ENCODE assay signal across 27 cellular contexts in the genomic region with DNA sequence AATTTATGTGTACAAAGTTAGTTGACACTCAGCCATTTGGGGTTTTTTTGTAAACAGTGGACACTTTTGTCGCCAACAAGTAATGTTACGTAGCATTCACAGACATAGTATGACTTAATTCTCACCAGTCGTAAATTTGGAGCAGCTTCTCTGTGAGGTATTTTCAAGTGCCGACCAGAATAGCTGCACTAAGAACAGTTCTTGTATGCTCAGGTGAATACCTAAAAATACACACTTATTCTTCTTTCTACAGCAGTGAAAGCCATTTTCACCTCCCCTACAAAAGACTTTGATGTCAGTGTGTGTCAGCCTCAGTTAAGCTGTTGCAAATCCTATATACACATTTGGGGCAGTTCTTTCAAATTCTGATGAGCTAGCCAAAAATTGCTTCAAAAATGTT.
"Had no signal": no experiment of that assay in that cellular context is flagged by ENCODE, and none has a peak within 500 bp of the region (broad histone marks: within the 10 kb centered on the region; RNA-seq: fewer than 3 reads in every experiment).

No MANE protein-coding gene starts in this region.

- H3K27me3 ChIP-seq: esophagus muscularis mucosa, foreskin keratinocyte, gastroesophageal sphincter, neutrophil, pancreas, sigmoid colon, suprapubic skin, thyroid gland had no signal

- H3K27ac Mint-ChIP-seq: endodermal cell; immature natural killer cell; mesothelial cell of epicardium; naive B cell; natural killer cell treated with Interleukin-12 subunit alpha and Interleukin-12 subunit beta and Interleukin-15 and Interleukin-18, amount 100 ng/mL, for 72 hours; stimulated activated effector memory CD8-positive, alpha-beta T cell treated with anti-CD3 and anti-CD28 coated beads, Interleukin-12 subunit alpha, Interleukin-12 subunit beta, amount 100 ng/mL, for 72 hours had no signal

- H3K9me3 ChIP-seq: esophagus muscularis mucosa, gastroesophageal sphincter, mucosa of descending colon, neutrophil, pancreas, sigmoid colon, suprapubic skin, thyroid gland had no signal

- DNase-seq: effector CD4-positive, alpha-beta T cell; endodermal cell; foreskin keratinocyte; hypothalamus; immature natural killer cell; islet precursor cell; kidney glomerular epithelial cell; mesenchymal stem cell; mucosa of descending colon; naive B cell; pancreas; sigmoid colon; stimulated activated CD4-positive, alpha-beta T cell treated with anti-CD3 and anti-CD28 coated beads, Interleukin-2, amount 100 ng/mL, for 24 hours; stimulated activated CD4-positive, alpha-beta T cell treated with anti-CD3 and anti-CD28 coated beads, Interleukin-4, amount 100 ng/mL, for 24 hours; stimulated activated naive CD8-positive, alpha-beta T cell treated with anti-CD3 and anti-CD28 coated beads, Interleukin-15, Interleukin-2, amounts not matched to agents 100 U/mL and 50 U/mL, for 24 hours; thyroid gland; trophoblast cell had no signal

- H3K4me3 ChIP-seq: coronary artery, esophagus muscularis mucosa, gastroesophageal sphincter, mucosa of descending colon, pancreas, sigmoid colon, suprapubic skin, thyroid gland had no signal

- H3K9me3 Mint-ChIP-seq: central memory CD8-positive, alpha-beta T cell; endodermal cell; mesothelial cell of epicardium; naive B cell; natural killer cell treated with Interleukin-12 subunit alpha and Interleukin-12 subunit beta and Interleukin-15 and Interleukin-18, amount 100 ng/mL, for 72 hours; neural crest cell; stimulated activated effector memory CD8-positive, alpha-beta T cell treated with anti-CD3 and anti-CD28 coated beads, Interleukin-12 subunit alpha, Interleukin-12 subunit beta, amount 100 ng/mL, for 72 hours had no signal

- H3K27me3 Mint-ChIP-seq: naive B cell had no signal

- H3K36me3 ChIP-seq: esophagus muscularis mucosa, gastroesophageal sphincter, neutrophil, pancreas, sigmoid colon, suprapubic skin, thyroid gland had no signal

- H3K27ac ChIP-seq: coronary artery, esophagus muscularis mucosa, foreskin keratinocyte, gastroesophageal sphincter, neutrophil, pancreas, sigmoid colon, suprapubic skin, thyroid gland had no signal

- H3K4me1 Mint-ChIP-seq: central memory CD8-positive, alpha-beta T cell; endodermal cell; immature natural killer cell; naive B cell; stimulated activated effector memory CD8-positive, alpha-beta T cell treated with anti-CD3 and anti-CD28 coated beads, Interleukin-12 subunit alpha, Interleukin-12 subunit beta, amount 100 ng/mL, for 72 hours had no signal

- ATAC-seq: foreskin keratinocyte; gastroesophageal sphincter; mucosa of descending colon; natural killer cell treated with Interleukin-12 subunit alpha and Interleukin-12 subunit beta and Interleukin-15 and Interleukin-18, amount 100 ng/mL, for 72 hours; pancreas; stimulated activated effector memory CD8-positive, alpha-beta T cell treated with anti-CD3 and anti-CD28 coated beads, Interleukin-12 subunit alpha, Interleukin-12 subunit beta, amount 100 ng/mL, for 72 hours; stimulated activated naive CD8-positive, alpha-beta T cell treated with anti-CD3 and anti-CD28 coated beads, Interleukin-15, Interleukin-2, amounts not matched to agents 100 U/mL and 50 U/mL, for 24 hours had no signal

- H3K4me1 ChIP-seq: foreskin keratinocyte, gastroesophageal sphincter, pancreas, sigmoid colon, suprapubic skin had no signal

- H3K4me3 Mint-ChIP-seq: central memory CD8-positive, alpha-beta T cell; endodermal cell; immature natural killer cell; mesothelial cell of epicardium; naive B cell; natural killer cell treated with Interleukin-12 subunit alpha and Interleukin-12 subunit beta and Interleukin-15 and Interleukin-18, amount 100 ng/mL, for 72 hours; neural crest cell; stimulated activated effector memory CD8-positive, alpha-beta T cell treated with anti-CD3 and anti-CD28 coated beads, Interleukin-12 subunit alpha, Interleukin-12 subunit beta, amount 100 ng/mL, for 72 hours had no signal

- H3K36me3 Mint-ChIP-seq: immature natural killer cell; mesothelial cell of epicardium; naive B cell; natural killer cell treated with Interleukin-12 subunit alpha and Interleukin-12 subunit beta and Interleukin-15 and Interleukin-18, amount 100 ng/mL, for 72 hours; stimulated activated effector memory CD8-positive, alpha-beta T cell treated with anti-CD3 and anti-CD28 coated beads, Interleukin-12 subunit alpha, Interleukin-12 subunit beta, amount 100 ng/mL, for 72 hours had no signal
